In the genomic region with DNA sequence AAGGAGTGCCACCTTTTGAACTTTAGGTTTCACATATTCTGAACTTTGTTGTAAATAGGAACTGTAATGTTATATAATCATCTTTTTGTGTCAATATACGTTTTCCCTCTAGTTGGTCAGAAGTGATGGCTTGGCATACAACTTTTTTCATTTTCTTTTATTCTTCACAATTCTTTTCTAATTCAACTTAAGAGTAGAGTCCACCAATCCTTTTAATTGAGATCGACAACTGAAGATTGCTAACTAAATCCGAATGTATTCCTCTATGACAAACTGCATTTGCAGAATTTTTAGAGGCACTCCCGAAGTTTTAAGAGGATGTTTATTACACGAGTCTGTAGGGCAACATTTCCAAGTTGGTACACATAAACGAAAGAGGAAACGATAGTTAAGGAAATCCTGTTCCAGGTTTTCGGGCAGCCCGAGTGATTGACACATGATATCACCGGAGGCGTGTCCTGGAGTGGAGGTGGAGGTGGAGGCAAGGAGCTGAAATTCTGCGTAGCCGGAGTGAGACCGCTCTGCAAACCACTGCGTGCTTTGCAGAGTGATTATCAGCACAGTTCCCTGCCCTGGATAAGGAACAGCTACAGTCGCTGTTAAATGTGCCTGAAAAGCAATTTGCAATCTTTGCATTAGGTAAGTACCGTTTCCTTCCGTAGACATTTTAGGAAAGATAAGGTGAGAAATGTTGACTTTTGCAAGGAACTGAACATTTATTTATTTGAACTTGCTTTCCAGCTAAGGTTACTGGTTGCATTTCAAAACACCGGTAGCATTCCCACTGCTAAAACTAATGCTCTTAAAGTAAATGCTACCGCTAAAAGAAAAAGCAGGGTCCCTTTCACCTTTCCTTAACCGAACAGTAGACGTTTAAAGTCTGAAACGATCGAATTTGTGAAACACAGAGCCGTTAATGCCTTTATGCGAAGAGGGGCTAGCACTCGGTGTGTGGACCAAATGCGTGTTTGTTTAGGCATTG, we compare ENCODE assay signal across 1 cellular context.
TF ChIP-seq lines count a peak whose summit lies in the region.

A gene with protein sequence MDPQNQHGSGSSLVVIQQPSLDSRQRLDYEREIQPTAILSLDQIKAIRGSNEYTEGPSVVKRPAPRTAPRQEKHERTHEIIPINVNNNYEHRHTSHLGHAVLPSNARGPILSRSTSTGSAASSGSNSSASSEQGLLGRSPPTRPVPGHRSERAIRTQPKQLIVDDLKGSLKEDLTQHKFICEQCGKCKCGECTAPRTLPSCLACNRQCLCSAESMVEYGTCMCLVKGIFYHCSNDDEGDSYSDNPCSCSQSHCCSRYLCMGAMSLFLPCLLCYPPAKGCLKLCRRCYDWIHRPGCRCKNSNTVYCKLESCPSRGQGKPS (plus strand): TSS at position 502 of the 982 bp plus-strand sequence. CDS start 4,797 bp downstream, outside the sequence.

TF ChIP-seq in HepG2, 621 proteins besides CTCF, POLR2A, EP300 and RAD21 (continued from another document and continues in another):
- TF ChIP-seq, protein P1, sequence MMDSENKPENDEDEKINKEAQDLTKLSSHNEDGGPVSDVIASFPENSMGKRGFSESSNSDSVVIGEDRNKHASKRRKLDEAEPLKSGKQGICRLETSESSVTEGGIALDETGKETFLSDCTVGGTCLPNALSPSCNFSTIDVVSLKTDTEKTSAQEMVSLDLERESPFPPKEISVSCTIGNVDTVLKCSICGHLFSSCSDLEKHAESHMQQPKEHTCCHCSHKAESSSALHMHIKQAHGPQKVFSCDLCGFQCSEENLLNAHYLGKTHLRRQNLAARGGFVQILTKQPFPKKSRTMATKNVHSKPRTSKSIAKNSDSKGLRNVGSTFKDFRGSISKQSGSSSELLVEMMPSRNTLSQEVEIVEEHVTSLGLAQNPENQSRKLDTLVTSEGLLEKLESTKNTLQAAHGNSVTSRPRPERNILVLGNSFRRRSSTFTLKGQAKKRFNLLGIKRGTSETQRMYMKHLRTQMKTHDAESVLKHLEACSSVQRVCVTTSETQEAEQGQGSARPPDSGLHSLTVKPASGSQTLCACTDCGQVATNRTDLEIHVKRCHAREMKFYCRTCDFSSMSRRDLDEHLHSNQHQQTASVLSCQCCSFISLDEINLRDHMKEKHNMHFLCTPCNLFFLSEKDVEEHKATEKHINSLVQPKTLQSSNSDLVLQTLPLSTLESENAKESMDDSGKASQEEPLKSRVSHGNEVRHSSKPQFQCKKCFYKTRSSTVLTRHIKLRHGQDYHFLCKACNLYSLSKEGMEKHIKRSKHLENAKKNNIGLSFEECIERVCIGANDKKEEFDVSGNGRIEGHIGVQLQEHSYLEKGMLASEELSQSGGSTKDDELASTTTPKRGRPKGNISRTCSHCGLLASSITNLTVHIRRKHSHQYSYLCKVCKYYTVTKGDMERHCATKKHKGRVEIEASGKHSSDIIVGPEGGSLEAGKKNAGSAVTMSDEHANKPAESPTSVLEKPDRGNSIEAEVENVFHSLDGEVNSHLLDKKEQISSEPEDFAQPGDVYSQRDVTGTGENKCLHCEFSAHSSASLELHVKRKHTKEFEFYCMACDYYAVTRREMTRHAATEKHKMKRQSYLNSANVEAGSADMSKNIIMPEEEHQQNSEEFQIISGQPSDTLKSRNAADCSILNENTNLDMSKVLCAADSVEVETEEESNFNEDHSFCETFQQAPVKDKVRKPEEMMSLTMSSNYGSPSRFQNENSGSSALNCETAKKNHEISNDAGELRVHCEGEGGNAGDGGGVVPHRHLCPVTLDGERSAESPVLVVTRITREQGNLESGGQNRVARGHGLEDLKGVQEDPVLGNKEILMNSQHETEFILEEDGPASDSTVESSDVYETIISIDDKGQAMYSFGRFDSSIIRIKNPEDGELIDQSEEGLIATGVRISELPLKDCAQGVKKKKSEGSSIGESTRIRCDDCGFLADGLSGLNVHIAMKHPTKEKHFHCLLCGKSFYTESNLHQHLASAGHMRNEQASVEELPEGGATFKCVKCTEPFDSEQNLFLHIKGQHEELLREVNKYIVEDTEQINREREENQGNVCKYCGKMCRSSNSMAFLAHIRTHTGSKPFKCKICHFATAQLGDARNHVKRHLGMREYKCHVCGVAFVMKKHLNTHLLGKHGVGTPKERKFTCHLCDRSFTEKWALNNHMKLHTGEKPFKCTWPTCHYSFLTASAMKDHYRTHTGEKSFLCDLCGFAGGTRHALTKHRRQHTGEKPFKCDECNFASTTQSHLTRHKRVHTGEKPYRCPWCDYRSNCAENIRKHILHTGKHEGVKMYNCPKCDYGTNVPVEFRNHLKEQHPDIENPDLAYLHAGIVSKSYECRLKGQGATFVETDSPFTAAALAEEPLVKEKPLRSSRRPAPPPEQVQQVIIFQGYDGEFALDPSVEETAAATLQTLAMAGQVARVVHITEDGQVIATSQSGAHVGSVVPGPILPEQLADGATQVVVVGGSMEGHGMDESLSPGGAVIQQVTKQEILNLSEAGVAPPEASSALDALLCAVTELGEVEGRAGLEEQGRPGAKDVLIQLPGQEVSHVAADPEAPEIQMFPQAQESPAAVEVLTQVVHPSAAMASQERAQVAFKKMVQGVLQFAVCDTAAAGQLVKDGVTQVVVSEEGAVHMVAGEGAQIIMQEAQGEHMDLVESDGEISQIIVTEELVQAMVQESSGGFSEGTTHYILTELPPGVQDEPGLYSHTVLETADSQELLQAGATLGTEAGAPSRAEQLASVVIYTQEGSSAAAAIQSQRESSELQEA (CRISPR knock-in tag; IDR thresholded peaks at IDR 0.05; ENCODE audit: not compliant biosample characterization) = no peak
- TF ChIP-seq, protein P2, sequence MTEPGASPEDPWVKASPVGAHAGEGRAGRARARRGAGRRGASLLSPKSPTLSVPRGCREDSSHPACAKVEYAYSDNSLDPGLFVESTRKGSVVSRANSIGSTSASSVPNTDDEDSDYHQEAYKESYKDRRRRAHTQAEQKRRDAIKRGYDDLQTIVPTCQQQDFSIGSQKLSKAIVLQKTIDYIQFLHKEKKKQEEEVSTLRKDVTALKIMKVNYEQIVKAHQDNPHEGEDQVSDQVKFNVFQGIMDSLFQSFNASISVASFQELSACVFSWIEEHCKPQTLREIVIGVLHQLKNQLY (CRISPR knock-in tag; IDR thresholded peaks at IDR 0.05) = peak; percentile 50; the same call in 1 of the 2 replicates
- TF ChIP-seq ZSCAN9 (CRISPR knock-in tag; IDR thresholded peaks at IDR 0.05; ENCODE audit: borderline replicate concordance) (peak; percentile 87), PLRG1 (conservative IDR thresholded peaks at IDR 0.05) (no peak), RCOR2 (CRISPR knock-in tag; IDR thresholded peaks at IDR 0.05) (no peak), TOE1 (CRISPR knock-in tag; IDR thresholded peaks at IDR 0.05) (no peak; the same call in 1 of the 2 replicates), PPARG (CRISPR knock-in tag; conservative IDR thresholded peaks at IDR 0.05) (peak; percentile 21; the same call in 1 of the 2 replicates), SALL1 (CRISPR knock-in tag; IDR thresholded peaks at IDR 0.05) (peak; percentile 83), HNRNPLL (IDR thresholded peaks at IDR 0.05; ENCODE audit: low read depth, low read length, poor library complexity, severe bottlenecking) (peak; percentile 40), ZSCAN21 (CRISPR knock-in tag; IDR thresholded peaks at IDR 0.05; ENCODE audit: borderline replicate concordance) (peak; percentile 24), DPF2 (CRISPR knock-in tag; IDR thresholded peaks at IDR 0.05; ENCODE audit: borderline replicate concordance, low read depth) (no peak), TEAD3 (CRISPR knock-in tag; optimal IDR thresholded peaks at IDR 0.05; ENCODE audit: borderline replicate concordance) (peak; percentile 57), ZNF644 (CRISPR knock-in tag; IDR thresholded peaks at IDR 0.05; ENCODE audit: low read depth) (0 out of 2 replicates have a peak, but pooled peaks have one; percentile 25)
- TF ChIP-seq, protein P3, sequence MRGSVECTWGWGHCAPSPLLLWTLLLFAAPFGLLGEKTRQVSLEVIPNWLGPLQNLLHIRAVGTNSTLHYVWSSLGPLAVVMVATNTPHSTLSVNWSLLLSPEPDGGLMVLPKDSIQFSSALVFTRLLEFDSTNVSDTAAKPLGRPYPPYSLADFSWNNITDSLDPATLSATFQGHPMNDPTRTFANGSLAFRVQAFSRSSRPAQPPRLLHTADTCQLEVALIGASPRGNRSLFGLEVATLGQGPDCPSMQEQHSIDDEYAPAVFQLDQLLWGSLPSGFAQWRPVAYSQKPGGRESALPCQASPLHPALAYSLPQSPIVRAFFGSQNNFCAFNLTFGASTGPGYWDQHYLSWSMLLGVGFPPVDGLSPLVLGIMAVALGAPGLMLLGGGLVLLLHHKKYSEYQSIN (CRISPR knock-in tag; IDR thresholded peaks at IDR 0.05; ENCODE audit: borderline replicate concordance) = no peak
- TF ChIP-seq, protein P4, sequence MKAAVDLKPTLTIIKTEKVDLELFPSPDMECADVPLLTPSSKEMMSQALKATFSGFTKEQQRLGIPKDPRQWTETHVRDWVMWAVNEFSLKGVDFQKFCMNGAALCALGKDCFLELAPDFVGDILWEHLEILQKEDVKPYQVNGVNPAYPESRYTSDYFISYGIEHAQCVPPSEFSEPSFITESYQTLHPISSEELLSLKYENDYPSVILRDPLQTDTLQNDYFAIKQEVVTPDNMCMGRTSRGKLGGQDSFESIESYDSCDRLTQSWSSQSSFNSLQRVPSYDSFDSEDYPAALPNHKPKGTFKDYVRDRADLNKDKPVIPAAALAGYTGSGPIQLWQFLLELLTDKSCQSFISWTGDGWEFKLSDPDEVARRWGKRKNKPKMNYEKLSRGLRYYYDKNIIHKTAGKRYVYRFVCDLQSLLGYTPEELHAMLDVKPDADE (CRISPR knock-in tag; IDR thresholded peaks at IDR 0.05) = no peak
- TF ChIP-seq, protein P5, sequence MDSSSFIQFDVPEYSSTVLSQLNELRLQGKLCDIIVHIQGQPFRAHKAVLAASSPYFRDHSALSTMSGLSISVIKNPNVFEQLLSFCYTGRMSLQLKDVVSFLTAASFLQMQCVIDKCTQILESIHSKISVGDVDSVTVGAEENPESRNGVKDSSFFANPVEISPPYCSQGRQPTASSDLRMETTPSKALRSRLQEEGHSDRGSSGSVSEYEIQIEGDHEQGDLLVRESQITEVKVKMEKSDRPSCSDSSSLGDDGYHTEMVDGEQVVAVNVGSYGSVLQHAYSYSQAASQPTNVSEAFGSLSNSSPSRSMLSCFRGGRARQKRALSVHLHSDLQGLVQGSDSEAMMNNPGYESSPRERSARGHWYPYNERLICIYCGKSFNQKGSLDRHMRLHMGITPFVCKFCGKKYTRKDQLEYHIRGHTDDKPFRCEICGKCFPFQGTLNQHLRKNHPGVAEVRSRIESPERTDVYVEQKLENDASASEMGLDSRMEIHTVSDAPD (CRISPR knock-in tag; IDR thresholded peaks at IDR 0.05) = no peak
- TF ChIP-seq, protein P6, sequence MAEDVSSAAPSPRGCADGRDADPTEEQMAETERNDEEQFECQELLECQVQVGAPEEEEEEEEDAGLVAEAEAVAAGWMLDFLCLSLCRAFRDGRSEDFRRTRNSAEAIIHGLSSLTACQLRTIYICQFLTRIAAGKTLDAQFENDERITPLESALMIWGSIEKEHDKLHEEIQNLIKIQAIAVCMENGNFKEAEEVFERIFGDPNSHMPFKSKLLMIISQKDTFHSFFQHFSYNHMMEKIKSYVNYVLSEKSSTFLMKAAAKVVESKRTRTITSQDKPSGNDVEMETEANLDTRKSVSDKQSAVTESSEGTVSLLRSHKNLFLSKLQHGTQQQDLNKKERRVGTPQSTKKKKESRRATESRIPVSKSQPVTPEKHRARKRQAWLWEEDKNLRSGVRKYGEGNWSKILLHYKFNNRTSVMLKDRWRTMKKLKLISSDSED (CRISPR knock-in tag; IDR thresholded peaks at IDR 0.05) = no peak
- TF ChIP-seq, protein P7, sequence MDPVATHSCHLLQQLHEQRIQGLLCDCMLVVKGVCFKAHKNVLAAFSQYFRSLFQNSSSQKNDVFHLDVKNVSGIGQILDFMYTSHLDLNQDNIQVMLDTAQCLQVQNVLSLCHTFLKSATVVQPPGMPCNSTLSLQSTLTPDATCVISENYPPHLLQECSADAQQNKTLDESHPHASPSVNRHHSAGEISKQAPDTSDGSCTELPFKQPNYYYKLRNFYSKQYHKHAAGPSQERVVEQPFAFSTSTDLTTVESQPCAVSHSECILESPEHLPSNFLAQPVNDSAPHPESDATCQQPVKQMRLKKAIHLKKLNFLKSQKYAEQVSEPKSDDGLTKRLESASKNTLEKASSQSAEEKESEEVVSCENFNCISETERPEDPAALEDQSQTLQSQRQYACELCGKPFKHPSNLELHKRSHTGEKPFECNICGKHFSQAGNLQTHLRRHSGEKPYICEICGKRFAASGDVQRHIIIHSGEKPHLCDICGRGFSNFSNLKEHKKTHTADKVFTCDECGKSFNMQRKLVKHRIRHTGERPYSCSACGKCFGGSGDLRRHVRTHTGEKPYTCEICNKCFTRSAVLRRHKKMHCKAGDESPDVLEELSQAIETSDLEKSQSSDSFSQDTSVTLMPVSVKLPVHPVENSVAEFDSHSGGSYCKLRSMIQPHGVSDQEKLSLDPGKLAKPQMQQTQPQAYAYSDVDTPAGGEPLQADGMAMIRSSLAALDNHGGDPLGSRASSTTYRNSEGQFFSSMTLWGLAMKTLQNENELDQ (CRISPR knock-in tag; IDR thresholded peaks at IDR 0.05; ENCODE audit: borderline replicate concordance) = no peak
- TF ChIP-seq, protein P8, sequence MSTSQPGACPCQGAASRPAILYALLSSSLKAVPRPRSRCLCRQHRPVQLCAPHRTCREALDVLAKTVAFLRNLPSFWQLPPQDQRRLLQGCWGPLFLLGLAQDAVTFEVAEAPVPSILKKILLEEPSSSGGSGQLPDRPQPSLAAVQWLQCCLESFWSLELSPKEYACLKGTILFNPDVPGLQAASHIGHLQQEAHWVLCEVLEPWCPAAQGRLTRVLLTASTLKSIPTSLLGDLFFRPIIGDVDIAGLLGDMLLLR (CRISPR knock-in tag; IDR thresholded peaks at IDR 0.05) = no peak
- TF ChIP-seq, protein P9, sequence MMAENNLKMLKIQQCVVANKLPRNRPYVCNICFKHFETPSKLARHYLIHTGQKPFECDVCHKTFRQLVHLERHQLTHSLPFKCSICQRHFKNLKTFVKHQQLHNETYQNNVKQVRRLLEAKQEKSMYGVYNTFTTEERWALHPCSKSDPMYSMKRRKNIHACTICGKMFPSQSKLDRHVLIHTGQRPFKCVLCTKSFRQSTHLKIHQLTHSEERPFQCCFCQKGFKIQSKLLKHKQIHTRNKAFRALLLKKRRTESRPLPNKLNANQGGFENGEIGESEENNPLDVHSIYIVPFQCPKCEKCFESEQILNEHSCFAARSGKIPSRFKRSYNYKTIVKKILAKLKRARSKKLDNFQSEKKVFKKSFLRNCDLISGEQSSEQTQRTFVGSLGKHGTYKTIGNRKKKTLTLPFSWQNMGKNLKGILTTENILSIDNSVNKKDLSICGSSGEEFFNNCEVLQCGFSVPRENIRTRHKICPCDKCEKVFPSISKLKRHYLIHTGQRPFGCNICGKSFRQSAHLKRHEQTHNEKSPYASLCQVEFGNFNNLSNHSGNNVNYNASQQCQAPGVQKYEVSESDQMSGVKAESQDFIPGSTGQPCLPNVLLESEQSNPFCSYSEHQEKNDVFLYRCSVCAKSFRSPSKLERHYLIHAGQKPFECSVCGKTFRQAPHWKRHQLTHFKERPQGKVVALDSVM (CRISPR knock-in tag; IDR thresholded peaks at IDR 0.05) = no peak
